8 cellular contexts compared by ENCODE assay signal in the genomic region with DNA sequence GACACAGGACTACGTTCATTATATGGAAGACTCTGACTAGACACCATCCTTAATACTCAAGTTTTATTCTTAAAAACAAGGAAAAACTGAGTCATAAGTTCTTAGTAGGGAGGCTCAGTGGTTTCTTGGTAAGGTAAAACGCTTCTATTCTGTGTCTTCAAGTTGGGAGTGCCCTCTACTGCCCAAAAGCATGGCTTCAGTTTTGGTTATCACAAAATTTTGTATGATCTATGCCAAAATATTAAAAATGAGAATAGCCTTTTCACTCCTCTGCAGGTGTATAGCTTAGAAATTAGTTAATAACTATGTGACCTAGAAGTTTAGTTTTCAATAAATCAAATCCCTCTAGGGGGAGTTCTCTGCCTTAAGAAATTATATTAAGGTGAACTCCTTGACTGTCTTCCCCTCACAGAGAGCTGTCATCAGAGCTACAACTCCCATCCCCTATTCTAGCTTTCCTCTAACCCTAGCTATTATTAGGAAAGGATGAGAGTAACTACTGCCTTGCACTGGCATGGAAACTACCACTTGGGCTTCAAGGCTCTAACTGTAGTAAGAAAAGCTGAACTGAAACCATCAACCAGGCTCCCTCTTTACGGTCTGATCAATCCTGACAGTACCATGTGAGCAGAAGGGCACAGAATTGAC.
DNase-seq lines count a peak whose midpoint lies in the region; ATAC-seq and TF ChIP-seq lines count a peak whose summit lies in the region.

No MANE protein-coding gene starts in this region.

- no peak overlapping the region for H3K4me3 ChIP-seq in left ventricle myocardium inferior
- H3K4me3 ChIP-seq in right cardiac atrium (ENCODE audit: low read length) = no peak overlapping the region
- no peak overlapping the region for H3K4me3 ChIP-seq in astrocyte of the spinal cord (ENCODE audit: low read depth, low read length)
- no peak overlapping the region for H3K4me3 ChIP-seq in psoas muscle

- H3K27ac ChIP-seq in left ventricle myocardium inferior (replicated peaks) = no peak overlapping the region
- no peak overlapping the region for H3K27ac ChIP-seq in right cardiac atrium (ENCODE audit: low read length)
- no peak overlapping the region for H3K27ac ChIP-seq in psoas muscle

- no peaks in the 10 kb centered on the region for H3K36me3 ChIP-seq in left ventricle myocardium inferior
- H3K36me3 ChIP-seq in psoas muscle (ENCODE audit: insufficient read depth in 1 of 2, low read depth in 1 of 2) = no peaks in the 10 kb centered on the region

- in situ Hi-C loops in astrocyte of the spinal cord (cut with HindIII; ENCODE audit: low sequenced_read_pairs) = no loop called here

- TF ChIP-seq CTCF in left ventricle myocardium inferior (IDR thresholded peaks at IDR 0.05; ENCODE audit: borderline replicate concordance) (peak; percentile 36), astrocyte of the spinal cord (IDR thresholded peaks at IDR 0.05; ENCODE audit: low read depth, low read length) (peak; percentile 44), psoas muscle (IDR thresholded peaks at IDR 0.05) (peak; percentile 38)

- no peak for ATAC-seq in right cardiac atrium
- ATAC-seq in HG03439 (IDR thresholded peaks at IDR 0.05; ENCODE audit: unreplicated experiment) = peak; percentile 71
- ATAC-seq in psoas muscle = peak in 3 of 4 donors; percentile 53 to 73 (median 65)

- WGBS in right cardiac atrium = 86% methylated on average over 3 of the region's 3 CpGs
- 83 to 90% (median 87%) methylated on average over 3 of the region's 3 CpGs for WGBS in psoas muscle, 3 donors

- H3K9me3 ChIP-seq in left ventricle myocardium inferior (replicated peaks) = no peaks in the 10 kb centered on the region
- no peaks in the 10 kb centered on the region for H3K9me3 ChIP-seq in right cardiac atrium (ENCODE audit: control insufficient read depth, low read length)
- no peaks in the 10 kb centered on the region for H3K9me3 ChIP-seq in psoas muscle

- no peaks in the 10 kb centered on the region for H3K27me3 ChIP-seq in left ventricle myocardium inferior (ENCODE audit: low read depth)
- H3K27me3 ChIP-seq in right cardiac atrium (ENCODE audit: control insufficient read depth, insufficient read depth) = no peaks in the 10 kb centered on the region
- no peaks in the 10 kb centered on the region for H3K27me3 ChIP-seq in psoas muscle (ENCODE audit: insufficient read depth in 3 of 3, low read length in 2 of 3)

- peaks cover 52% of the 10 kb centered on the region for H3K4me1 ChIP-seq in left ventricle myocardium inferior
- H3K4me1 ChIP-seq in right cardiac atrium (ENCODE audit: control insufficient read depth, insufficient read depth, low read length) = peaks cover 8% of the 10 kb centered on the region
- H3K4me1 ChIP-seq in psoas muscle = peaks cover 14% of the 10 kb centered on the region

- intact Hi-C loops in left ventricle myocardium inferior (cut with micrococcal nuclease) = no loop called here
- intact Hi-C loops in right cardiac atrium (cut with DNase I) = loop anchor here in 1 of 4 donors (10.0 kb wide), 1 partner anchor 193 kb away; the partner anchor contains the start of gene GNAQ
- intact Hi-C loops in psoas muscle (cut with DNase I) = loop anchor here (5.0 to 10.0 kb wide), 2 partner anchors 190 to 193 kb away; partner anchors contain the start of gene GNAQ (in 2 of the 2)

- DNase-seq in left ventricle myocardium inferior = no peak
- DNase-seq in right cardiac atrium = no peak
- DNase-seq in astrocyte of the spinal cord (ENCODE audit: low read depth, low spot score) = no peak
- no peak for DNase-seq in psoas muscle
- DNase-seq in COLO829 (ENCODE audit: low spot score) = no peak
- no peak for DNase-seq in NCI-H2107 (lab: John Stamatoyannopoulos, UW)
- DNase-seq in D341Med (ENCODE audit: low spot score) = no peak

Comparison
In these comparisons a context has a peak if more than half of its experiments do, and no peak if none do; other contexts are left out.
1. ATAC-seq: peak in HG03439 (single experiment) and psoas muscle (3 of 4); none in right cardiac atrium (0 of 2).
2. Peak in every context shown above with its lines, with median percentiles within 50 percentile points of each other: CTCF ChIP-seq.